ENCODE assay signal across 19 cellular contexts in the genomic region with DNA sequence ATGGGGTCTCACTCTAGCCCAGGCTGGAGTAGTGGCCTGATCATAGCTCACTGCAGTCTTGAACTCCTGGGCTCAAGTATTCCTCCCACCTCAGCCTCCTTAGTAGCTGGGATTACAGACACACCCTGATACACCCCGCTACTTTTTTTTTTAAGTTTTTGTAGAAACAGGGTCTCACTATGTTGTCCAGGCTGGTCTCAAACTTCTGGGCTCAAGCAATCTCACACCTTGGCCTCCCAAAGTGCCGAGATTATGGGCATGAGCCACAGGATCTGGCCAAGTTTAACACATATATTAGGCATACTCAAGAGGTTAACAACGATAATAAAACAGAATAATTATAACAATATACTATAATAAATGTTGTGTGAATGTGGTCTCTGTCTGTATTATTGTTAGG. TPM values are rescaled to one million over a fixed set of nuclear protein-coding genes. Genes with fewer than 3 reads are reported as not detected.
DNase-seq lines count a peak whose midpoint lies in the region; ATAC-seq and TF ChIP-seq lines count a peak whose summit lies in the region.
"Had no signal": no experiment of that assay in that cellular context is flagged by ENCODE, and none has a peak within 500 bp of the region (broad histone marks: within the 10 kb centered on the region; RNA-seq: fewer than 3 reads in every experiment).

No MANE protein-coding gene starts in this region.

- no peak for TF ChIP-seq CTCF in right atrium auricular region (IDR thresholded peaks at IDR 0.05)
- TF ChIP-seq CTCF in activated B cell treated with CpG ODN at 0.5 μM for 24 hours (IDR thresholded peaks at IDR 0.05): no peak
- no peak for TF ChIP-seq CTCF in neural crest cell (conservative IDR thresholded peaks at IDR 0.05)

- H3K36me3 Mint-ChIP-seq in activated B cell treated with CpG ODN at 0.5 μM for 24 hours (ENCODE audit: low read depth) (peaks cover 20% of the 10 kb centered on the region), neural crest cell (ENCODE audit: low read depth) (no peaks in the 10 kb centered on the region)

- H3K9me3 Mint-ChIP-seq in activated B cell treated with CpG ODN at 0.5 μM for 24 hours (peaks cover 3% of the 10 kb centered on the region), neural crest cell (no peaks in the 10 kb centered on the region)
- H3K9me3 Mint-ChIP-seq: H9 had no signal

- H3K4me3 ChIP-seq in right atrium auricular region: no peak overlapping the region
- H3K4me3 ChIP-seq in stomach smooth muscle (ENCODE audit: low read length in 2 of 2): no peak overlapping the region
- H3K4me3 ChIP-seq in SJCRH30: no peak overlapping the region
- H3K4me3 ChIP-seq: SK-N-MC had no signal

- in situ Hi-C loops in ACHN (cut with HindIII; ENCODE audit: low pct_ligation_motif_present, low pct_unique_long_range_greater_than_20kb, low sequenced_read_pairs): no loop called here

- peaks cover 71% of the 10 kb centered on the region for H3K4me1 Mint-ChIP-seq in activated B cell treated with CpG ODN at 0.5 μM for 24 hours
- H3K4me1 Mint-ChIP-seq in neural crest cell: peaks cover 29% of the 10 kb centered on the region
- H3K4me1 Mint-ChIP-seq: H9 had no signal

- H3K27ac Mint-ChIP-seq in activated B cell treated with CpG ODN at 0.5 μM for 24 hours (peak overlapping the region; percentile 50), neural crest cell (ENCODE audit: unreplicated experiment) (peak overlapping the region; percentile 44)

- H3K27me3 Mint-ChIP-seq in activated B cell treated with CpG ODN at 0.5 μM for 24 hours (no peaks in the 10 kb centered on the region), neural crest cell (ENCODE audit: low read depth) (no peaks in the 10 kb centered on the region)

- POLR2A ChIA-PET in activated B cell treated with CpG ODN at 0.5 μM for 24 hours (lab: Charles Lee): no interaction called here

- intact Hi-C loops in cardiac septum (cut with DNase I) (no loop called here), activated B cell treated with CpG ODN at 0.5 μM for 24 hours (cut with micrococcal nuclease) (no loop called here)

- H3K27me3 ChIP-seq in right atrium auricular region (no peaks in the 10 kb centered on the region), stomach smooth muscle (ENCODE audit: control insufficient read depth in 1 of 2, insufficient read depth in 2 of 2, low read length in 2 of 2) (no peaks in the 10 kb centered on the region), SJCRH30 (no peaks in the 10 kb centered on the region)

- H3K27ac ChIP-seq in right atrium auricular region (peak overlapping the region; percentile 45 to 48), stomach smooth muscle (ENCODE audit: low read length) (peak overlapping the region; percentile 58), SJCRH30 (no peak overlapping the region)
- H3K27ac ChIP-seq: C4-2B, HL-60 had no signal

- no peaks in the 10 kb centered on the region for H3K9me3 ChIP-seq in right atrium auricular region
- H3K9me3 ChIP-seq in stomach smooth muscle (ENCODE audit: control insufficient read depth in 2 of 2, low read length in 2 of 2): no peaks in the 10 kb centered on the region
- H3K9me3 ChIP-seq in SJCRH30 (replicated peaks): no peaks in the 10 kb centered on the region

- ATAC-seq in activated B cell treated with CpG ODN at 0.5 μM for 24 hours (ENCODE audit: low read depth): no peak

- H3K4me1 ChIP-seq in right atrium auricular region: peaks cover 0 to 61% of the 10 kb centered on the region in 2 donors
- H3K4me1 ChIP-seq in stomach smooth muscle (ENCODE audit: control insufficient read depth, insufficient read depth, low read length): peaks cover 27% of the 10 kb centered on the region
- no peaks in the 10 kb centered on the region for H3K4me1 ChIP-seq in SJCRH30

- H3K4me3 Mint-ChIP-seq in activated B cell treated with CpG ODN at 0.5 μM for 24 hours (no peak overlapping the region), neural crest cell (no peak overlapping the region)
- H3K4me3 Mint-ChIP-seq: H9 had no signal

- H3K9ac ChIP-seq in stomach smooth muscle (ENCODE audit: low read length in 2 of 2): no peak overlapping the region

- DNase-seq in right atrium auricular region (ENCODE audit: low spot score) (no peak), cardiac septum (ENCODE audit: low spot score) (no peak), activated B cell treated with CpG ODN at 0.5 μM for 24 hours (no peak), neural crest cell (ENCODE audit: low read depth, low spot score) (no peak), SJCRH30 (no peak), GM03348 (ENCODE audit: low spot score) (no peak), ACHN (no peak)
- DNase-seq: Calu3, DMS53, H9, NCI-H1436, NCI-H2081, NCI-H510A, NCI-H774, RPMI8226 had no signal

- no peaks in the 10 kb centered on the region for H3K36me3 ChIP-seq in right atrium auricular region
- H3K36me3 ChIP-seq in stomach smooth muscle (ENCODE audit: control insufficient read depth in 2 of 2, insufficient read depth in 2 of 2, low read length in 2 of 2): no peaks in the 10 kb centered on the region
- H3K36me3 ChIP-seq in SJCRH30: no peaks in the 10 kb centered on the region

- CTCF ChIA-PET in activated B cell treated with CpG ODN at 0.5 μM for 24 hours (lab: Charles Lee): interaction anchor here (1.7 kb wide), 1 partner anchor 43 kb away, joined by 6 read pairs; no protein-coding TSS in a partner anchor

RNA-seq across cellular contexts. Expression of a gene that starts 25.8 kb away (rescaled TPM):
- 10 to 100 TPM; 32.1 to 53.6 TPM for total RNA-seq in right atrium auricular region
- total RNA-seq in cardiac septum: 55.0 TPM
- total RNA-seq in activated B cell treated with CpG ODN at 0.5 μM for 24 hours: 34.5 and 40.8 TPM in 2 replicates
- 12.3 and 13.4 TPM in 2 replicates for total RNA-seq in neural crest cell
- total RNA-seq in SJCRH30 (2014; rRNA removed; shearing (Covaris generic)): 6.6 and 6.9 TPM in 2 replicates

RNA-seq across cellular contexts. Expression of a gene that starts 55.2 kb away (rescaled TPM):
- total RNA-seq in right atrium auricular region: 1 to 10 TPM in 1 of 2 donors, under 1 TPM in 1; 0.26 to 1.2 TPM
- 0.65 TPM for total RNA-seq in cardiac septum
- 1.2 and 1.3 TPM in 2 replicates for total RNA-seq in activated B cell treated with CpG ODN at 0.5 μM for 24 hours
- 0.23 and 0.50 TPM in 2 replicates for total RNA-seq in neural crest cell
- total RNA-seq in SJCRH30 (2014; rRNA removed; shearing (Covaris generic)): 1.1 and 2.7 TPM in 2 replicates
- total RNA-seq: H9 had no signal

RNA-seq across cellular contexts. Expression of a gene that starts 55.4 kb away (rescaled TPM):
- total RNA-seq in right atrium auricular region: 10 to 100 TPM; 65.7 to 96.1 TPM
- 76.3 TPM for total RNA-seq in cardiac septum
- 99.6 and 117 TPM in 2 replicates for total RNA-seq in activated B cell treated with CpG ODN at 0.5 μM for 24 hours
- 89.0 and 99.3 TPM in 2 replicates for total RNA-seq in neural crest cell
- total RNA-seq in SJCRH30 (2014; rRNA removed; shearing (Covaris generic)): 73.2 and 91.5 TPM in 2 replicates

RNA-seq across cellular contexts. Expression of a gene that starts 56.6 kb away (rescaled TPM):
- total RNA-seq in right atrium auricular region (10 to 100 TPM; 23.7 to 29.0 TPM), cardiac septum (20.7 TPM), activated B cell treated with CpG ODN at 0.5 μM for 24 hours (22.4 and 29.5 TPM in 2 replicates), neural crest cell (58.1 and 59.1 TPM in 2 replicates)
- 15.1 and 15.7 TPM in 2 replicates for total RNA-seq in SJCRH30 (2014; rRNA removed; shearing (Covaris generic))
